In the genomic region with DNA sequence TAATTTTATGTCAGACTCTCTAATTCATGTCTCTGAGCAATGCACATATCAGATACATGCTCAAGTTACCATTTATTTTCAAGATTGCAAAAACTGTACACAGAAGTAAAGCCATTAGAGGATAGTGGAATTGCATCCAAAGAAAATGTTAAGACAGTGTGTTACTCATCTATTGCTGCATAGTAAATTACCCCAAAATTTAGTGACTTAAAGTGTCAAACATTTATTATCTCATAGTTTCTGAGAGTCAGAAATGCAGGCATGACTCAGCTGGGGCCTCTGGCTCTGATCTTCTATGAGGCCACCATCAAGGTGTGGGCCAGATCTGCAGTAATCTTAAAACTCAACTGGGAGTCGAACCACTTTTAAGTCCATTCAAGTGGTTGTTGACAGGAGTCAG, we compare ENCODE assay signal across 1 cellular context.
TF ChIP-seq lines count a peak whose summit lies in the region.

No MANE protein-coding gene starts in this region.

TF ChIP-seq in IMR-90, 13 proteins besides CTCF, POLR2A, EP300 and RAD21 (continued from another document):
- no peak for TF ChIP-seq RFX5 (IDR thresholded peaks at IDR 0.05; ENCODE audit: low read depth, low read length)
- no peak for TF ChIP-seq NFE2L2 (IDR thresholded peaks at IDR 0.05; ENCODE audit: low read depth, low read length)
- TF ChIP-seq RCOR1 (IDR thresholded peaks at IDR 0.05; ENCODE audit: insufficient replicate concordance, low read length) = no peak
- TF ChIP-seq, protein P1, sequence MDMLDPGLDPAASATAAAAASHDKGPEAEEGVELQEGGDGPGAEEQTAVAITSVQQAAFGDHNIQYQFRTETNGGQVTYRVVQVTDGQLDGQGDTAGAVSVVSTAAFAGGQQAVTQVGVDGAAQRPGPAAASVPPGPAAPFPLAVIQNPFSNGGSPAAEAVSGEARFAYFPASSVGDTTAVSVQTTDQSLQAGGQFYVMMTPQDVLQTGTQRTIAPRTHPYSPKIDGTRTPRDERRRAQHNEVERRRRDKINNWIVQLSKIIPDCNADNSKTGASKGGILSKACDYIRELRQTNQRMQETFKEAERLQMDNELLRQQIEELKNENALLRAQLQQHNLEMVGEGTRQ (IDR thresholded peaks at IDR 0.05; ENCODE audit: low read depth, low read length) = no peak
